Comparison of ENCODE assay signal across 8 cellular contexts in the genomic region with DNA sequence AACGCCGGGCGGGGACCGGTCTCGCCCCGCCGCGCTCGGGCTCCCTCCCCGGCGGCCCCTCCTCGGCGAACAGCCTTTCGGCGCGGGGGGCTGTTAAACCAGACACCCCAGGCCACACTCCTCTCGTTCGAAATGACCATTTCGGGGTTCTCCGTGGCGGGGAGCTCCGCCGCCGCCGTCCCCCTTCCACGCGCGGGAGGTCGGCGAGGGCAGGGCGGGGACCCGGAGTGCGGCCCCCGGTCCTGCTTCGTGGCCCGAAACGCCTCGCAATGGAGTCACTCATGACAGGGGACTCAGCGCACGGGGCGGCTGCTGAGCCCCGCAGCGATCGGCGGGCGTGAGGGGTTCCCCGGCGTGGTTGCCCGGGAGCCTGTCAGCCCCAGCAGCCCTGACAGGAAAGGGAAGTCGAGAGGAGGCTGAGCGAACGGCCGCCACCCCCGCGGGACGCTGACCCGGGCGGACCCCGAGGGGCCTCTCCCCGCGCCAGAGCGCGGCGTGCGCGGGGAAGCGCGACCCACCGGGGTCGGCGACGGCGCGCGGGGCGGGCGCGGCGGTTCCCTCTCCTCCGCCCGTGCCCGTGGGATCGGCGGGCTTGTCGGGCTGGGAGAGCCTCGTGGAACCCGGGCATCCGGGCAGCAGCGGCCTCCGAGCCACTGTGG. TPM values are rescaled to one million over a fixed set of nuclear protein-coding genes. Genes with fewer than 3 reads are reported as not detected.
A peak's percentile ranks its signal among the peaks of the same experiment; 100 is the strongest.
DNase-seq lines count a peak whose midpoint lies in the region; ATAC-seq and TF ChIP-seq lines count a peak whose summit lies in the region.

No MANE protein-coding gene starts in this region.

- H3K9me3 Mint-ChIP-seq in CD4-positive, alpha-beta T cell, result no peaks in the 10 kb centered on the region

- peaks cover 6% of the 10 kb centered on the region for H3K27me3 ChIP-seq in CD4-positive, alpha-beta T cell (ENCODE audit: control insufficient read depth, insufficient read depth, low read length)
- peaks cover 8% of the 10 kb centered on the region for H3K27me3 ChIP-seq in brain microvascular endothelial cell (replicated peaks)

- POLR2A ChIA-PET in CD4-positive, alpha-beta T cell (lab: Charles Lee), result interaction anchor here (1.9 kb wide), 1 partner anchor 27 kb away, joined by 10 read pairs; a partner anchor contains a TSS

- peak; percentile 52 for ATAC-seq in CD4-positive, alpha-beta T cell (ENCODE audit: poor library complexity)
- ATAC-seq in GM19328 (IDR thresholded peaks at IDR 0.05; ENCODE audit: unreplicated experiment), result peak; percentile 37
- ATAC-seq in HG03432 (IDR thresholded peaks at IDR 0.05; ENCODE audit: unreplicated experiment), result peak; percentile 43
- peak; percentile 35 for ATAC-seq in left lobe of liver

- H3K36me3 ChIP-seq in brain microvascular endothelial cell (replicated peaks), result no peaks in the 10 kb centered on the region

- intact Hi-C loops in CD4-positive, alpha-beta T cell (cut with DNase I, micrococcal nuclease), result loop anchor here in 1 of 2 experiments (2.0 kb wide), 1 partner anchor 26 kb away; a partner anchor contains a TSS

- H3K27ac Mint-ChIP-seq in CD4-positive, alpha-beta T cell, result no peak overlapping the region

- CTCF ChIA-PET in CD4-positive, alpha-beta T cell (lab: Charles Lee), result interaction anchor here (0.7 to 1.5 kb wide), 11 partner anchors 9 to 284 kb away, joined by 3 to 7 read pairs (median 4); a partner anchor contains a TSS

- DNase-seq in CD4-positive, alpha-beta T cell, result peak in 5 of 10 experiments; percentile 19 to 42 (median 27)
- DNase-seq in SKM-1 treated with dmso at 0.1 percent for 144 hours (lab: John Stamatoyannopoulos, UW; ENCODE audit: unreplicated experiment) (peak; percentile 33), brain microvascular endothelial cell (no peak), left lobe of liver (ENCODE audit: low spot score) (peak; percentile 58), NCI-H524 treated with DMSO at 0.1 percent for 48 hours (lab: John Stamatoyannopoulos, UW) (no peak)
- peak; percentile 32 to 35 for DNase-seq in stimulated activated CD8-positive, alpha-beta memory T cell treated with anti-CD3 and anti-CD28 coated beads, Interleukin-2, amount 100 ng/mL, for 48 hours (ENCODE audit: low read depth in 2 of 2)

- H3K4me3 Mint-ChIP-seq in CD4-positive, alpha-beta T cell, result peak overlapping the region; percentile 87

- in situ Hi-C loops in brain microvascular endothelial cell (cut with HindIII; ENCODE audit: low pct_ligation_motif_present, low sequenced_read_pairs), result no loop called here

- no peak overlapping the region for H3K27ac ChIP-seq in CD4-positive, alpha-beta T cell (ENCODE audit: low read depth, low read length)
- no peak overlapping the region for H3K27ac ChIP-seq in brain microvascular endothelial cell

- H3K27me3 Mint-ChIP-seq in CD4-positive, alpha-beta T cell, result peaks cover 19% of the 10 kb centered on the region

- H3K4me3 ChIP-seq in brain microvascular endothelial cell (ENCODE audit: low read depth, low read length), result peak overlapping the region; percentile 60

- H3K36me3 Mint-ChIP-seq in CD4-positive, alpha-beta T cell (ENCODE audit: low read depth), result no peaks in the 10 kb centered on the region

- H3K9me3 ChIP-seq in CD4-positive, alpha-beta T cell (ENCODE audit: control insufficient read depth, low read length), result no peaks in the 10 kb centered on the region

- H3K4me1 Mint-ChIP-seq in CD4-positive, alpha-beta T cell (ENCODE audit: low read depth), result peaks cover 11% of the 10 kb centered on the region

- TF ChIP-seq CTCF in CD4-positive, alpha-beta T cell (IDR thresholded peaks at IDR 0.05), result no peak
- no peak for TF ChIP-seq CTCF in brain microvascular endothelial cell (IDR thresholded peaks at IDR 0.05; ENCODE audit: low read depth, low read length, missing control alignments)

RNA-seq across cellular contexts. Expression of a gene that starts 0.5 kb away (rescaled TPM):
- total RNA-seq in CD4-positive, alpha-beta T cell, result under 1 TPM; 0.33 to 0.61 TPM
- total RNA-seq in left lobe of liver, result 3.8 TPM

RNA-seq across cellular contexts. Expression of a gene that starts 26.8 kb away (rescaled TPM):
- 10 to 100 TPM; 41.4 to 44.6 TPM for total RNA-seq in CD4-positive, alpha-beta T cell
- total RNA-seq in left lobe of liver, result 16.0 TPM

Comparison
In these comparisons a context has a peak if more than half of its experiments do, and no peak if none do; other contexts are left out.
1. DNase-seq: peak in SKM-1 treated with dmso at 0.1 percent for 144 hours (single experiment), left lobe of liver (single experiment) and stimulated activated CD8-positive, alpha-beta memory T cell treated with anti-CD3 and anti-CD28 coated beads, Interleukin-2, amount 100 ng/mL, for 48 hours (2 of 2); none in brain microvascular endothelial cell (single experiment) and NCI-H524 treated with DMSO at 0.1 percent for 48 hours (single experiment).
2. Peak in every context shown above with its lines, with median percentiles within 50 percentile points of each other: ATAC-seq.